9 cellular contexts compared by ENCODE assay signal in the genomic region with DNA sequence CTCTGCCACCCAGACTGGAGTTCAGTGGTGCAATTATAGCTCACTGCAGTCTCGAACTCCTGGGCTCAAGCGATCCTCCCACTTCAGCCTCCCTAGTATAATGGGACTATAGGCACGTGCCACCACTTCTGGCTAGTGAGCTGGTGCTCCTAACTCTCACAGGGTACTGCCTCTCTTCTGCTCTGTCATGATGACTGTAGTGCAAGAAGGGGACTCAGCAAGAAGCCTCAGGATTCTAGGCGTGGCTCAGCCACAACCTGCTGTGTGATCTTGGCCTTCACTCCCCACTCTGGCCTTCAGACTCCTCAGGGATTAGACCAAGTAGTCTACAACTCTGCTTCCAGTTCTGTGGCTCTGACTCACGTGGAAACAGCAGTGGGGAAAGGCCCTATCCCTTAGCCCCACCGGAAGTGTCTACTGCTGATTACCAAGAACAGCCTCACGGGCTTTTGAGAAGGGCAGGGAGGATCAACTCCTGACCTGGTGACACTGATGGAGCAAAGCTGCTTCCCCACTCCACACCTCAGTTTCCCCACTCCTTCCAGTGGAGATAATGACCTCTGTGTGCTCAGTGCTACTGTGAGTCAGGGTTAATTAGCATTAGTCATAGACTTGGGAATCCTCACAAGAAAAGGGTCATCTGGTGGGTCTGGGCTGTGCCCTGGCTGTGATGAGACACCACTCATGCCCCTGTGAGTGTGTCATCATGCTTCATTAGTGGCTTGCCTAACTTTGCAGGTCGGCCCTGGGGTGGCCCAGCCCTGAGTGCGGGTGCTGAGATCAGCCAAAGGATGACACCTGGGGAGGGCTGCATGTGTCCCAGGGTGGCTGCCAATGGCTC. TPM values are rescaled to one million over a fixed set of nuclear protein-coding genes. Genes with fewer than 3 reads are reported as not detected.
DNase-seq lines count a peak whose midpoint lies in the region; ATAC-seq and TF ChIP-seq lines count a peak whose summit lies in the region.
"Had no signal": no experiment of that assay in that cellular context is flagged by ENCODE, and none has a peak within 500 bp of the region (broad histone marks: within the 10 kb centered on the region; RNA-seq: fewer than 3 reads in every experiment).

No MANE protein-coding gene starts in this region.

- CTCF ChIA-PET in activated CD4-positive, alpha-beta memory T cell treated with anti-CD3 and anti-CD28 coated beads, Interleukin-2, amount 10 ng/mL, durations not matched to agents 7 days and 5 days (lab: Charles Lee), result interaction anchor here (0.6 to 5.7 kb wide), 32 partner anchors 8 to 1651 kb away, joined by 3 to 55 read pairs (median 4); no protein-coding TSS in a partner anchor

- ATAC-seq in GM19035 (IDR thresholded peaks at IDR 0.05; ENCODE audit: unreplicated experiment), result peak; percentile 45
- peak; percentile 48 for ATAC-seq in HG03432 (IDR thresholded peaks at IDR 0.05; ENCODE audit: unreplicated experiment)
- ATAC-seq in left cardiac atrium, result peak; percentile 24 to 75

- peak overlapping the region; percentile 79 for H3K27ac Mint-ChIP-seq in activated CD4-positive, alpha-beta memory T cell treated with anti-CD3 and anti-CD28 coated beads, Interleukin-2, amount 10 ng/mL, durations not matched to agents 7 days and 5 days

- no peaks in the 10 kb centered on the region for H3K36me3 ChIP-seq in thyroid gland

- H3K27ac ChIP-seq in thyroid gland, result peak overlapping the region; percentile 83 to 94 (median 90)

- H3K27me3 ChIP-seq in thyroid gland, result no peaks in the 10 kb centered on the region

- H3K9me3 ChIP-seq in thyroid gland, result no peaks in the 10 kb centered on the region

- H3K4me3 ChIP-seq in AG10803 (ENCODE audit: low read length) (no peak overlapping the region), thyroid gland (replicated peaks in 1 of 3) (no peak overlapping the region)

- POLR2A ChIA-PET in activated CD4-positive, alpha-beta memory T cell treated with anti-CD3 and anti-CD28 coated beads, Interleukin-2, amount 10 ng/mL, durations not matched to agents 7 days and 5 days (lab: Charles Lee), result interaction anchor here (0.6 to 1.4 kb wide), 3 partner anchors 59 to 167 kb away, joined by 3 read pairs; no protein-coding TSS in a partner anchor

- no peak for TF ChIP-seq POLR2A in thyroid gland (IDR thresholded peaks at IDR 0.05)

- H3K27me3 Mint-ChIP-seq in activated CD4-positive, alpha-beta memory T cell treated with anti-CD3 and anti-CD28 coated beads, Interleukin-2, amount 10 ng/mL, durations not matched to agents 7 days and 5 days, result no peaks in the 10 kb centered on the region
- H3K27me3 Mint-ChIP-seq: IgD-negative memory B cell had no signal

- TF ChIP-seq CTCF in AG10803 (conservative IDR thresholded peaks at IDR 0.05; ENCODE audit: low read length), result no peak
- TF ChIP-seq CTCF in thyroid gland (IDR thresholded peaks at IDR 0.05), result no peak

- intact Hi-C loops in left cardiac atrium (cut with DNase I) (loop anchor here (5.0 kb wide), 4 partner anchors 178 to 348 kb away; no protein-coding TSS in a partner anchor), thyroid gland (cut with DNase I) (loop anchor here (5.0 kb wide), 2 partner anchors 183 to 343 kb away; no protein-coding TSS in a partner anchor)

- no peaks in the 10 kb centered on the region for H3K36me3 Mint-ChIP-seq in activated CD4-positive, alpha-beta memory T cell treated with anti-CD3 and anti-CD28 coated beads, Interleukin-2, amount 10 ng/mL, durations not matched to agents 7 days and 5 days (ENCODE audit: low read depth)
- H3K36me3 Mint-ChIP-seq: IgD-negative memory B cell had no signal

- DNase-seq in AG10803 (ENCODE audit: low read depth) (peak; percentile 88), left cardiac atrium (no peak), thyroid gland (peak; percentile 8), DMS 273 treated with DMSO at 0.1 percent for 48 hours (lab: John Stamatoyannopoulos, UW) (no peak), NOMO-1 treated with dmso at 0.1 percent for 144 hours (lab: John Stamatoyannopoulos, UW; ENCODE audit: unreplicated experiment) (no peak)
- peak; percentile 21 for DNase-seq in activated CD4-positive, alpha-beta memory T cell treated with anti-CD3 and anti-CD28 coated beads, Interleukin-2, amount 10 ng/mL, durations not matched to agents 7 days and 5 days

- H3K9me3 Mint-ChIP-seq in activated CD4-positive, alpha-beta memory T cell treated with anti-CD3 and anti-CD28 coated beads, Interleukin-2, amount 10 ng/mL, durations not matched to agents 7 days and 5 days, result no peaks in the 10 kb centered on the region
- H3K9me3 Mint-ChIP-seq: IgD-negative memory B cell had no signal

- H3K4me1 Mint-ChIP-seq in activated CD4-positive, alpha-beta memory T cell treated with anti-CD3 and anti-CD28 coated beads, Interleukin-2, amount 10 ng/mL, durations not matched to agents 7 days and 5 days, result peaks cover 13% of the 10 kb centered on the region

- no peak overlapping the region for H3K4me3 Mint-ChIP-seq in activated CD4-positive, alpha-beta memory T cell treated with anti-CD3 and anti-CD28 coated beads, Interleukin-2, amount 10 ng/mL, durations not matched to agents 7 days and 5 days
- H3K4me3 Mint-ChIP-seq: IgD-negative memory B cell had no signal

- peaks cover 8 to 27% of the 10 kb centered on the region in 2 donors for H3K4me1 ChIP-seq in thyroid gland

- WGBS in thyroid gland, 2 donors, result 75 to 86% methylated on average over 9 of the region's 9 CpGs

RNA-seq across cellular contexts. Expression of gene ZC3HC1, which starts 41.1 kb away (rescaled TPM):
- 10 to 100 TPM; 15.5 to 17.3 TPM for total RNA-seq in activated CD4-positive, alpha-beta memory T cell treated with anti-CD3 and anti-CD28 coated beads, Interleukin-2, amount 10 ng/mL, durations not matched to agents 7 days and 5 days
- total RNA-seq in left cardiac atrium (10 to 100 TPM; 16.0 to 16.2 TPM), thyroid gland (10 to 100 TPM; 11.8 to 17.9 (median 16.7) TPM)

RNA-seq across cellular contexts. Expression of gene UBE2H, which starts 57.3 kb away (rescaled TPM):
- total RNA-seq in activated CD4-positive, alpha-beta memory T cell treated with anti-CD3 and anti-CD28 coated beads, Interleukin-2, amount 10 ng/mL, durations not matched to agents 7 days and 5 days, result 10 to 100 TPM; 57.9 to 58.4 TPM
- total RNA-seq in left cardiac atrium (10 to 100 TPM; 65.5 to 77.8 TPM), thyroid gland (100 to 1,000 TPM in 3 of 4 donors, 10 to 100 TPM in 1; 97.7 to 156 (median 122) TPM)

Comparison
In these comparisons a context has a peak if more than half of its experiments do, and no peak if none do; other contexts are left out.
1. DNase-seq: peak in AG10803 (single experiment), activated CD4-positive, alpha-beta memory T cell treated with anti-CD3 and anti-CD28 coated beads, Interleukin-2, amount 10 ng/mL, durations not matched to agents 7 days and 5 days (single experiment) and thyroid gland (2 of 2); none in left cardiac atrium (single experiment), DMS 273 treated with DMSO at 0.1 percent for 48 hours (single experiment) and NOMO-1 treated with dmso at 0.1 percent for 144 hours (single experiment).
2. Peak in every context shown above with its lines, with median percentiles within 50 percentile points of each other: ATAC-seq.